1 cellular context compared by ENCODE assay signal in genomic region chr21:42820513-42821465, GRCh38.
TF ChIP-seq lines count a peak whose summit lies in the region.

No MANE protein-coding gene starts in this region.

TF ChIP-seq in GM12878, 131 proteins besides CTCF, POLR2A, EP300 and RAD21:
- TF ChIP-seq, protein P1, sequence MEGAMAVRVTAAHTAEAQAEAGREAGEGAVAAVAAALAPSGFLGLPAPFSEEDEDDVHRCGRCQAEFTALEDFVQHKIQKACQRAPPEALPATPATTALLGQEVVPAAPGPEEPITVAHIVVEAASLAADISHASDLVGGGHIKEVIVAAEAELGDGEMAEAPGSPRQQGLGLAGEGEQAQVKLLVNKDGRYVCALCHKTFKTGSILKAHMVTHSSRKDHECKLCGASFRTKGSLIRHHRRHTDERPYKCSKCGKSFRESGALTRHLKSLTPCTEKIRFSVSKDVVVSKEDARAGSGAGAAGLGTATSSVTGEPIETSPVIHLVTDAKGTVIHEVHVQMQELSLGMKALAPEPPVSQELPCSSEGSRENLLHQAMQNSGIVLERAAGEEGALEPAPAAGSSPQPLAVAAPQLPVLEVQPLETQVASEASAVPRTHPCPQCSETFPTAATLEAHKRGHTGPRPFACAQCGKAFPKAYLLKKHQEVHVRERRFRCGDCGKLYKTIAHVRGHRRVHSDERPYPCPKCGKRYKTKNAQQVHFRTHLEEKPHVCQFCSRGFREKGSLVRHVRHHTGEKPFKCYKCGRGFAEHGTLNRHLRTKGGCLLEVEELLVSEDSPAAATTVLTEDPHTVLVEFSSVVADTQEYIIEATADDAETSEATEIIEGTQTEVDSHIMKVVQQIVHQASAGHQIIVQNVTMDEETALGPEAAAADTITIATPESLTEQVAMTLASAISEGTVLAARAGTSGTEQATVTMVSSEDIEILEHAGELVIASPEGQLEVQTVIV (IDR thresholded peaks at IDR 0.05; ENCODE audit: borderline replicate concordance, partially characterized antibody), result no peak
- TF ChIP-seq YY1 (IDR thresholded peaks at IDR 0.05; ENCODE audit: low read depth, low read length) (no peak), TCF7 (IDR thresholded peaks at IDR 0.05; ENCODE audit: borderline replicate concordance) (no peak)
TF ChIP-seq in GM12878: peak in this region for 0.
